ENCODE assay signal across 8 cellular contexts in the genomic region with DNA sequence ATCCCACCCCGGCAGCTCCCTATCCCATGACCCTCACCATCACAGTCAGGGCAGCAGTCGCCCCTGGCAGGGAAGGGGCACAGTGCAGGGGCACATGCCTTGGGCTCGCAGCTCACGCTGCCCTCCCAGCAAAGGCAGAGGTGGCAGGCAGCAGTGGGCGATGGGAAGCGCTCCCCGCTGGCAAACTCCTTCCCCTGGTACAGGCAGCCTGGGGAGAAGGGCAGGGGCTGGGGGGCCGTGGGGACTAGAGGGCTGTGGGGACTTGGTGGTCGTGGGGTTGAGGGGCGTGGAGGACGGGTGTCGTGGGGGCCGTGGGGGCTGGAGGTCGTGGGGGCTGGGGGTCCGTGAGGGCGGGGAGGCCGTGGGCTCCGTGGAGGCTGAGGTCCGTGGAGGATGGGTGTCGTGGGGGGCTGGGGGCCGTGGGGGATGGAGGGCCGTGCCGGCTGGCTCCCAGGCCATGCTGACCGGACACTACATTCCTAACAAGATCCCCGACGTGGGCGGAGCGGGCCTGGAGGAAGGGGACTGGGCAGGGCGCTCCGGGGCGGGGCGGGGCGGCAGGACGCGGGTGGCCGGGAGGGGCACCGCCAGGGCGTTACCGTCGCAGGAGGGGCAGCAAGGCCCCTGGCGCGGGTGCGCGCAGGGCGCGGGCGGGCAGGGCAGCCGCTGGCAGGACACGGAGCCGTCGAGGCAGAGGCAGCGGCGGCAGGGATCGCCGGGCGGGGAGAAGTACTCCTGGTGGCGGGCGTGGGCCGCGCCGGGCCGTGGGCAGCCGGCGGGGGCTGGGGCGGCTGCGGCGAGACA. TPM values are rescaled to one million over a fixed set of nuclear protein-coding genes. Genes with fewer than 3 reads are reported as not detected.
DNase-seq lines count a peak whose midpoint lies in the region; ATAC-seq and TF ChIP-seq lines count a peak whose summit lies in the region.

No MANE protein-coding gene starts in this region.

- no peaks in the 10 kb centered on the region for H3K9me3 ChIP-seq in CD4-positive, alpha-beta T cell (ENCODE audit: control insufficient read depth, low read length)
- H3K9me3 ChIP-seq in OCI-LY1 (ENCODE audit: low read length) (no peaks in the 10 kb centered on the region), endodermal cell (ENCODE audit: control insufficient read depth, low read length) (no peaks in the 10 kb centered on the region)

- DNase-seq in CD4-positive, alpha-beta T cell = no peak
- DNase-seq in endodermal cell (peak; percentile 82), nephron progenitor cell (peak; percentile 54), NCI-H1092 (lab: John Stamatoyannopoulos, UW) (no peak), SHP77 treated with DMSO at 0.1 percent for 48 hours (lab: John Stamatoyannopoulos, UW) (no peak), glutamatergic neuron (no peak)

- H3K9me3 Mint-ChIP-seq in CD4-positive, alpha-beta T cell = no peaks in the 10 kb centered on the region
- H3K9me3 Mint-ChIP-seq in endodermal cell (no peaks in the 10 kb centered on the region), nephron progenitor cell (no peaks in the 10 kb centered on the region), glutamatergic neuron (ENCODE audit: unreplicated experiment) (peaks cover 5% of the 10 kb centered on the region)

- TF ChIP-seq CTCF in CD4-positive, alpha-beta T cell (IDR thresholded peaks at IDR 0.05) = no peak
- TF ChIP-seq CTCF in OCI-LY1 (IDR thresholded peaks at IDR 0.05; ENCODE audit: low read length) = no peak
- peak; percentile 40 for TF ChIP-seq CTCF in endodermal cell (conservative IDR thresholded peaks at IDR 0.05)
- no peak for TF ChIP-seq CTCF in nephron progenitor cell (IDR thresholded peaks at IDR 0.05)
- no peak for TF ChIP-seq CTCF in glutamatergic neuron (IDR thresholded peaks at IDR 0.05; ENCODE audit: partially characterized antibody, unreplicated experiment)

- H3K27ac Mint-ChIP-seq in CD4-positive, alpha-beta T cell = no peak overlapping the region
- H3K27ac Mint-ChIP-seq in endodermal cell = no peak overlapping the region
- H3K27ac Mint-ChIP-seq in nephron progenitor cell = no peak overlapping the region
- no peak overlapping the region for H3K27ac Mint-ChIP-seq in glutamatergic neuron (ENCODE audit: unreplicated experiment)

- H3K79me2 ChIP-seq in OCI-LY1 (ENCODE audit: insufficient read depth, low read length) = no peaks in the 10 kb centered on the region

- no peaks in the 10 kb centered on the region for H3K36me3 Mint-ChIP-seq in CD4-positive, alpha-beta T cell (ENCODE audit: low read depth)
- H3K36me3 Mint-ChIP-seq in endodermal cell (ENCODE audit: low read depth) (peaks cover 2% of the 10 kb centered on the region), nephron progenitor cell (ENCODE audit: low read depth) (peaks cover 6% of the 10 kb centered on the region), glutamatergic neuron (ENCODE audit: unreplicated experiment) (no peaks in the 10 kb centered on the region)

- intact Hi-C loops in CD4-positive, alpha-beta T cell (cut with DNase I, micrococcal nuclease) = no loop called here

- 79 to 85% methylated on average over 28 to 64 of the region's 67 CpGs for WGBS in endodermal cell (ENCODE audit: insufficient coverage in 1 of 2, insufficient read length in 1 of 2), 2 experiments

- H3K4me3 Mint-ChIP-seq in CD4-positive, alpha-beta T cell = peak overlapping the region; percentile 15
- H3K4me3 Mint-ChIP-seq in endodermal cell (peak overlapping the region; percentile 10), nephron progenitor cell (no peak overlapping the region), glutamatergic neuron (ENCODE audit: unreplicated experiment) (no peak overlapping the region)

- H3K4me3 ChIP-seq in OCI-LY1 (ENCODE audit: low read depth, low read length, poor library complexity, severe bottlenecking) (peak overlapping the region; percentile 31), endodermal cell (ENCODE audit: low read length) (no peak overlapping the region)

- no peaks in the 10 kb centered on the region for H3K4me1 Mint-ChIP-seq in CD4-positive, alpha-beta T cell (ENCODE audit: low read depth)
- H3K4me1 Mint-ChIP-seq in endodermal cell = no peaks in the 10 kb centered on the region
- H3K4me1 Mint-ChIP-seq in nephron progenitor cell = peaks cover 6% of the 10 kb centered on the region
- H3K4me1 Mint-ChIP-seq in glutamatergic neuron (ENCODE audit: low read depth, unreplicated experiment) = no peaks in the 10 kb centered on the region

- H3K27me3 ChIP-seq in CD4-positive, alpha-beta T cell (ENCODE audit: control insufficient read depth, insufficient read depth, low read length) = peaks cover 33% of the 10 kb centered on the region
- H3K27me3 ChIP-seq in OCI-LY1 (ENCODE audit: insufficient read depth, low read length) = peaks cover 10% of the 10 kb centered on the region; the same call in 1 of the 2 replicates
- no peaks in the 10 kb centered on the region for H3K27me3 ChIP-seq in endodermal cell (ENCODE audit: control insufficient read depth, insufficient read depth, low read length, poor library complexity, severe bottlenecking)

- peaks cover 20% of the 10 kb centered on the region for H3K27me3 Mint-ChIP-seq in CD4-positive, alpha-beta T cell
- H3K27me3 Mint-ChIP-seq in endodermal cell (ENCODE audit: insufficient read depth) (peaks cover 9% of the 10 kb centered on the region), nephron progenitor cell (ENCODE audit: low read depth, poor library complexity) (peaks cover 21% of the 10 kb centered on the region), glutamatergic neuron (ENCODE audit: unreplicated experiment) (no peaks in the 10 kb centered on the region)

- H3K9ac ChIP-seq in OCI-LY1 (ENCODE audit: low read length) = no peak overlapping the region
- no peak overlapping the region for H3K9ac ChIP-seq in endodermal cell (ENCODE audit: extremely low read depth, low read length, poor library complexity, severe bottlenecking)

- peak overlapping the region; percentile 45 for H3K4me2 ChIP-seq in OCI-LY1 (ENCODE audit: low read length)

- no peaks in the 10 kb centered on the region for H3F3A ChIP-seq in OCI-LY1 (ENCODE audit: insufficient read depth, low read length)

- H4K20me1 ChIP-seq in OCI-LY1 (ENCODE audit: insufficient read depth, low read length) = no peaks in the 10 kb centered on the region

- H2AFZ ChIP-seq in OCI-LY1 (ENCODE audit: low read length) = no peak overlapping the region

- H3K4me1 ChIP-seq in OCI-LY1 (ENCODE audit: insufficient read depth, low read length, severe bottlenecking) = peaks cover 11% of the 10 kb centered on the region
- no peaks in the 10 kb centered on the region for H3K4me1 ChIP-seq in endodermal cell (ENCODE audit: control insufficient read depth, insufficient read depth, low read length)

- CTCF ChIA-PET in CD4-positive, alpha-beta T cell (lab: Charles Lee) = no interaction called here

- peak; percentile 37 for ATAC-seq in CD4-positive, alpha-beta T cell (ENCODE audit: poor library complexity)
- ATAC-seq in GM19328 (IDR thresholded peaks at IDR 0.05; ENCODE audit: unreplicated experiment) = no peak

- POLR2A ChIA-PET in CD4-positive, alpha-beta T cell (lab: Charles Lee) = no interaction called here

- H3K27ac ChIP-seq in CD4-positive, alpha-beta T cell (ENCODE audit: low read depth, low read length) = no peak overlapping the region
- H3K27ac ChIP-seq in OCI-LY1 (ENCODE audit: low read depth, low read length, poor library complexity, severe bottlenecking) = no peak overlapping the region
- no peak overlapping the region for H3K27ac ChIP-seq in endodermal cell (ENCODE audit: low read depth, low read length)

- no peaks in the 10 kb centered on the region for H3K9me2 ChIP-seq in OCI-LY1 (ENCODE audit: low read depth, low read length)

- no peaks in the 10 kb centered on the region for H3K36me3 ChIP-seq in OCI-LY1 (ENCODE audit: insufficient read depth, low read length)
- H3K36me3 ChIP-seq in endodermal cell (ENCODE audit: control insufficient read depth, insufficient read depth, low read length) = no peaks in the 10 kb centered on the region

RNA-seq across cellular contexts. Expression of gene KCP, which starts 20.0 kb away (rescaled TPM):
- under 1 TPM in 1 of 2 experiments, not detected in 1; 0.11 TPM for total RNA-seq in CD4-positive, alpha-beta T cell
- total RNA-seq in endodermal cell = 10 to 100 TPM; 21.1 to 33.3 TPM
- polyA plus RNA-seq in endodermal cell (2013, experiment 1 of 2) = 8.3 TPM
- 6.5 TPM for polyA plus RNA-seq in endodermal cell (2013, experiment 2 of 2)
- total RNA-seq in glutamatergic neuron (ENCODE audit: unreplicated experiment) = 2.2 TPM

RNA-seq across cellular contexts. Expression of gene ATP6V1F, which starts 27.9 kb away (rescaled TPM):
- 10 to 100 TPM; 49.6 to 54.3 TPM for total RNA-seq in CD4-positive, alpha-beta T cell
- total RNA-seq in endodermal cell (100 to 1,000 TPM; 122 to 157 TPM), glutamatergic neuron (ENCODE audit: unreplicated experiment) (133 TPM)
- polyA plus RNA-seq in endodermal cell (2013, experiment 1 of 2) = 128 TPM
- polyA plus RNA-seq in endodermal cell (2013, experiment 2 of 2) = 128 TPM

RNA-seq across cellular contexts. Expression of gene IRF5, which starts 47.2 kb away (rescaled TPM):
- total RNA-seq in CD4-positive, alpha-beta T cell = 1 to 10 TPM; 1.7 to 1.8 TPM
- under 1 TPM; 0.31 to 0.53 TPM for total RNA-seq in endodermal cell
- polyA plus RNA-seq in endodermal cell (2013, experiment 1 of 2) = 0.14 TPM
- polyA plus RNA-seq in endodermal cell (2013, experiment 2 of 2) = 0.17 TPM
- total RNA-seq in glutamatergic neuron (ENCODE audit: unreplicated experiment) = not detected

Comparison
In these comparisons a context has a peak if more than half of its experiments do, and no peak if none do; other contexts are left out.
1. DNase-seq: peak in endodermal cell (single experiment) and nephron progenitor cell (single experiment); none in CD4-positive, alpha-beta T cell (0 of 10), NCI-H1092 (single experiment), SHP77 treated with DMSO at 0.1 percent for 48 hours (single experiment) and glutamatergic neuron (single experiment).
2. H3K4me3 Mint-ChIP-seq: peak in CD4-positive, alpha-beta T cell (single experiment) and endodermal cell (single experiment); none in nephron progenitor cell (single experiment) and glutamatergic neuron (single experiment).